In genomic region chr15:90351479-90352108, GRCh38 we compare ENCODE assay signal across 8 cellular contexts. TPM values are rescaled to one million over a fixed set of nuclear protein-coding genes. Genes with fewer than 3 reads are reported as not detected.
DNase-seq lines count a peak whose midpoint lies in the region; ATAC-seq and TF ChIP-seq lines count a peak whose summit lies in the region.

No MANE protein-coding gene starts in this region.

- in situ Hi-C loops in gastrocnemius medialis (cut with MboI; ENCODE audit: low sequenced_read_pairs in 4 of 4): no loop called here

- peak overlapping the region; percentile 28; the same call in 1 of the 2 replicates for H3K27ac ChIP-seq in WERI-Rb-1
- peak overlapping the region; percentile 2 to 99 (median 93) for H3K27ac ChIP-seq in gastrocnemius medialis

- no peak for TF ChIP-seq POLR2A in gastrocnemius medialis (IDR thresholded peaks at IDR 0.05)

- CTCF ChIA-PET in HEK293T (lab: Yijun Ruan, JAX): interaction anchor here (0.7 to 1.5 kb wide), 3 partner anchors 10 to 331 kb away, joined by 3 to 7 read pairs (median 5); no protein-coding TSS in a partner anchor

- H3K9me3 ChIP-seq in BE2C: no peaks in the 10 kb centered on the region
- H3K9me3 ChIP-seq in WERI-Rb-1 (ENCODE audit: severe bottlenecking): no peaks in the 10 kb centered on the region
- no peaks in the 10 kb centered on the region for H3K9me3 ChIP-seq in gastrocnemius medialis

- H3K27me3 ChIP-seq in BE2C (no peaks in the 10 kb centered on the region), WERI-Rb-1 (ENCODE audit: insufficient read depth, low read depth, severe bottlenecking) (no peaks in the 10 kb centered on the region), gastrocnemius medialis (no peaks in the 10 kb centered on the region)

- H3K4me1 ChIP-seq in BE2C: no peaks in the 10 kb centered on the region
- H3K4me1 ChIP-seq in gastrocnemius medialis: peaks cover 4 to 9% of the 10 kb centered on the region in 2 donors

- peak overlapping the region; percentile 88 for H3K4me3 ChIP-seq in BE2C (ENCODE audit: low read depth, low read length)
- peak overlapping the region; percentile 88 for H3K4me3 ChIP-seq in WERI-Rb-1 (ENCODE audit: low read depth, low read length)
- H3K4me3 ChIP-seq in gastrocnemius medialis: peak overlapping the region; percentile 76 to 95 (median 84)

- TF ChIP-seq CTCF in BE2C (IDR thresholded peaks at IDR 0.05; ENCODE audit: low read depth, low read length) (no peak), WERI-Rb-1 (IDR thresholded peaks at IDR 0.05; ENCODE audit: low read depth, low read length) (no peak), gastrocnemius medialis (IDR thresholded peaks at IDR 0.05 in 4 of 5, conservative IDR thresholded peaks at IDR 0.05 in 1 of 5) (no peak)

- DNase-seq in BE2C: no peak
- no peak for DNase-seq in HEK293T (ENCODE audit: extremely low spot score)
- DNase-seq in WERI-Rb-1: no peak
- no peak for DNase-seq in Right ventricle myocardium superior
- DNase-seq in gastrocnemius medialis: no peak
- DNase-seq in NCI-H526 treated with DMSO at 0.1 percent for 48 hours (lab: John Stamatoyannopoulos, UW): no peak
- DNase-seq in NCI-H128 (lab: John Stamatoyannopoulos, UW; ENCODE audit: unreplicated experiment): no peak
- no peak for DNase-seq in HuH-7 (ENCODE audit: low spot score)

- POLR2A ChIA-PET in HEK293T (lab: Yijun Ruan, JAX): interaction anchor here (0.9 to 1.5 kb wide), 8 partner anchors 8 to 129 kb away, joined by 3 to 6 read pairs (median 4); partner anchors contain the start of gene IQGAP1

- ATAC-seq in Right ventricle myocardium superior (ENCODE audit: poor library complexity) (peak; percentile 13), gastrocnemius medialis (no peak)

- H3K36me3 ChIP-seq in BE2C (no peaks in the 10 kb centered on the region), WERI-Rb-1 (no peaks in the 10 kb centered on the region), gastrocnemius medialis (peaks cover 0 to 6% of the 10 kb centered on the region in 2 donors)

- intact Hi-C loops in Right ventricle myocardium superior (cut with DNase I): no loop called here
- intact Hi-C loops in gastrocnemius medialis (cut with DNase I; ENCODE audit: low total_unique reads): loop anchor here (1.0 kb wide), 1 partner anchor 37 kb away; the partner anchor contains the start of gene IQGAP1

TF ChIP-seq in HEK293T, 16 proteins besides CTCF, POLR2A, EP300 and RAD21:
- TF ChIP-seq BHLHE40 (IDR thresholded peaks at IDR 0.05; ENCODE audit: borderline replicate concordance) (no peak), L3MBTL2 (conservative IDR thresholded peaks at IDR 0.05) (peak; percentile 68; the same call in 1 of the 2 replicates), FOXM1 (IDR thresholded peaks at IDR 0.05; ENCODE audit: borderline replicate concordance) (no peak), SUZ12 (IDR thresholded peaks at IDR 0.05) (no peak)

RNA-seq across cellular contexts. Expression of gene ZNF774, which starts 0.5 kb away (rescaled TPM):
- polyA plus RNA-seq in BE2C (2012; ENCODE audit: insufficient read depth, insufficient read length, low read depth): 1.1 TPM
- total RNA-seq in Right ventricle myocardium superior (2.2 TPM), gastrocnemius medialis (10 to 100 TPM in 1 of 4 donors, 1 to 10 TPM in 3; 2.1 to 17.1 (median 5.4) TPM)

RNA-seq across cellular contexts. Expression of gene IQGAP1, which starts 36.4 kb away (rescaled TPM):
- 20.1 TPM for polyA plus RNA-seq in BE2C (2012; ENCODE audit: insufficient read depth, insufficient read length, low read depth)
- total RNA-seq in Right ventricle myocardium superior (39.4 TPM), gastrocnemius medialis (10 to 100 TPM; 39.1 to 92.7 (median 59.1) TPM)
